1 cellular context compared by ENCODE assay signal in genomic region chr1:8006037-8006963, GRCh38.
TF ChIP-seq lines count a peak whose summit lies in the region.

No MANE protein-coding gene starts in this region.

TF ChIP-seq in HEK293, 187 proteins besides CTCF, POLR2A, EP300 and RAD21 (continued from another document and continues in another):
- TF ChIP-seq ZNF639 (tag by site-specific recombination; IDR thresholded peaks at IDR 0.05), result peak; percentile 41; the same call in 1 of the 2 replicates
- no peak for TF ChIP-seq ZNF148 (tag by site-specific recombination; IDR thresholded peaks at IDR 0.05; ENCODE audit: borderline replicate concordance)
- no peak for TF ChIP-seq ZNF76 (tag by site-specific recombination; IDR thresholded peaks at IDR 0.05; ENCODE audit: borderline replicate concordance, low read depth)
- TF ChIP-seq GLI4 (tag by site-specific recombination; IDR thresholded peaks at IDR 0.05), result no peak
- no peak for TF ChIP-seq ZNF707 (tag by site-specific recombination; IDR thresholded peaks at IDR 0.05)
- TF ChIP-seq ZNF266 (tag by site-specific recombination; IDR thresholded peaks at IDR 0.05; ENCODE audit: low read depth), result no peak
- no peak for TF ChIP-seq SP2 (tag by site-specific recombination; IDR thresholded peaks at IDR 0.05)
- no peak for TF ChIP-seq ZNF585B (tag by site-specific recombination; IDR thresholded peaks at IDR 0.05)
- peak; percentile 55 for TF ChIP-seq PRDM4 (tag by site-specific recombination; IDR thresholded peaks at IDR 0.05)
- TF ChIP-seq ZNF514 (tag by site-specific recombination; IDR thresholded peaks at IDR 0.05), result no peak
- peak; percentile 79; the same call in 1 of the 2 replicates for TF ChIP-seq ZNF184 (tag by site-specific recombination; IDR thresholded peaks at IDR 0.05)
- no peak for TF ChIP-seq ZBTB7A (tag by site-specific recombination; IDR thresholded peaks at IDR 0.05; ENCODE audit: low read depth)
- peak; percentile 31; the same call in 1 of the 2 replicates for TF ChIP-seq OVOL3 (tag by site-specific recombination; IDR thresholded peaks at IDR 0.05)
- no peak for TF ChIP-seq ZNF311 (tag by site-specific recombination; IDR thresholded peaks at IDR 0.05; ENCODE audit: borderline replicate concordance)
- TF ChIP-seq ZFP41 (tag by site-specific recombination; IDR thresholded peaks at IDR 0.05; ENCODE audit: borderline replicate concordance), result no peak
- TF ChIP-seq SETDB1 (IDR thresholded peaks at IDR 0.05; ENCODE audit: insufficient read length, low read length), result no peak
- TF ChIP-seq ZNF549 (tag by site-specific recombination; IDR thresholded peaks at IDR 0.05), result no peak
- TF ChIP-seq ZNF175 (tag by site-specific recombination; IDR thresholded peaks at IDR 0.05), result no peak
- no peak for TF ChIP-seq ZBTB11 (tag by site-specific recombination; conservative IDR thresholded peaks at IDR 0.05; ENCODE audit: low read depth)
- TF ChIP-seq ZNF404 (tag by site-specific recombination; IDR thresholded peaks at IDR 0.05), result no peak
- TF ChIP-seq REST (tag by site-specific recombination; IDR thresholded peaks at IDR 0.05), result no peak
- TF ChIP-seq ZNF626 (tag by site-specific recombination; IDR thresholded peaks at IDR 0.05), result no peak
- peak; percentile 97 for TF ChIP-seq ZNF600 (tag by site-specific recombination; IDR thresholded peaks at IDR 0.05)
- TF ChIP-seq KLF1 (tag by site-specific recombination; IDR thresholded peaks at IDR 0.05), result peak; percentile 60
- TF ChIP-seq TSHZ1 (tag by site-specific recombination; IDR thresholded peaks at IDR 0.05; ENCODE audit: borderline replicate concordance), result peak; percentile 71; the same call in 1 of the 2 replicates
- no peak for TF ChIP-seq ZSCAN4 (tag by site-specific recombination; IDR thresholded peaks at IDR 0.05)
- TF ChIP-seq ZNF792 (tag by site-specific recombination; IDR thresholded peaks at IDR 0.05), result no peak
- TF ChIP-seq SP7 (tag by site-specific recombination; IDR thresholded peaks at IDR 0.05), result peak; percentile 95
- TF ChIP-seq ZNF366 (tag by site-specific recombination; conservative IDR thresholded peaks at IDR 0.05), result peak; percentile 93
- peak; percentile 91 for TF ChIP-seq PRDM6 (tag by site-specific recombination; IDR thresholded peaks at IDR 0.05)
- TF ChIP-seq WT1 (tag by site-specific recombination; IDR thresholded peaks at IDR 0.05), result peak; percentile 100
- TF ChIP-seq ZNF449 (tag by site-specific recombination; IDR thresholded peaks at IDR 0.05), result peak; percentile 75; the same call in 1 of the 2 replicates
- TF ChIP-seq ZNF544 (tag by site-specific recombination; IDR thresholded peaks at IDR 0.05), result no peak
